ENCODE assay signal across 8 cellular contexts in genomic region chr19:52691215-52691610, GRCh38. TPM values are rescaled to one million over a fixed set of nuclear protein-coding genes. Genes with fewer than 3 reads are reported as not detected.
A peak's percentile ranks its signal among the peaks of the same experiment; 100 is the strongest.
DNase-seq lines count a peak whose midpoint lies in the region; ATAC-seq and TF ChIP-seq lines count a peak whose summit lies in the region.

No MANE protein-coding gene starts in this region.

- 40% methylated on average over 15 of the region's 15 CpGs for WGBS in urinary bladder

- TF ChIP-seq CTCF in breast epithelium (IDR thresholded peaks at IDR 0.05), result no peak

- H3K4me1 ChIP-seq in breast epithelium, result no peaks in the 10 kb centered on the region
- no peaks in the 10 kb centered on the region for H3K4me1 ChIP-seq in mucosa of stomach (ENCODE audit: control insufficient read depth, insufficient read depth, low read length)
- no peaks in the 10 kb centered on the region for H3K4me1 ChIP-seq in urinary bladder (ENCODE audit: insufficient read depth)

- H3K9me3 ChIP-seq in breast epithelium (no peaks in the 10 kb centered on the region), mucosa of stomach (ENCODE audit: control insufficient read depth, low read length) (no peaks in the 10 kb centered on the region)

- TF ChIP-seq POLR2A in breast epithelium (IDR thresholded peaks at IDR 0.05), result no peak

- peak overlapping the region; percentile 69 for H3K9ac ChIP-seq in mucosa of stomach (ENCODE audit: low read length)

- H3K27ac ChIP-seq in breast epithelium (peak overlapping the region; percentile 96), urinary bladder (ENCODE audit: low read depth) (peak overlapping the region; percentile 85)

- peaks cover 2% of the 10 kb centered on the region for H3K36me3 Mint-ChIP-seq in activated naive CD4-positive, alpha-beta T cell treated with anti-CD3 and anti-CD28 coated beads, Interleukin-2, amount 50 U/mL, for 24 hours

- intact Hi-C loops in breast epithelium (cut with DNase I; ENCODE audit: low total_unique reads), result no loop called here

- H3K27me3 Mint-ChIP-seq in activated naive CD4-positive, alpha-beta T cell treated with anti-CD3 and anti-CD28 coated beads, Interleukin-2, amount 50 U/mL, for 24 hours, result no peaks in the 10 kb centered on the region

- DNase-seq in activated naive CD4-positive, alpha-beta T cell treated with anti-CD3 and anti-CD28 coated beads, Interleukin-2, amount 50 U/mL, for 16 hours, result no peak
- DNase-seq in breast epithelium (ENCODE audit: low spot score in 2 of 2), result no peak

- ATAC-seq in HG03439 (IDR thresholded peaks at IDR 0.05; ENCODE audit: unreplicated experiment) (no peak), GM18861 (IDR thresholded peaks at IDR 0.05; ENCODE audit: unreplicated experiment) (no peak), GM18907 (IDR thresholded peaks at IDR 0.05; ENCODE audit: unreplicated experiment) (no peak)

- H3K9me3 Mint-ChIP-seq in activated naive CD4-positive, alpha-beta T cell treated with anti-CD3 and anti-CD28 coated beads, Interleukin-2, amount 50 U/mL, for 24 hours, result no peaks in the 10 kb centered on the region

- H3K27ac Mint-ChIP-seq in activated naive CD4-positive, alpha-beta T cell treated with anti-CD3 and anti-CD28 coated beads, Interleukin-2, amount 50 U/mL, for 24 hours, result peak overlapping the region; percentile 72

- H3K36me3 ChIP-seq in breast epithelium (no peaks in the 10 kb centered on the region), mucosa of stomach (ENCODE audit: control insufficient read depth, insufficient read depth, low read length) (no peaks in the 10 kb centered on the region), urinary bladder (ENCODE audit: insufficient read depth) (no peaks in the 10 kb centered on the region)

- peaks cover 36% of the 10 kb centered on the region for H3K4me1 Mint-ChIP-seq in activated naive CD4-positive, alpha-beta T cell treated with anti-CD3 and anti-CD28 coated beads, Interleukin-2, amount 50 U/mL, for 24 hours

- H3K4me3 ChIP-seq in breast epithelium, result peak overlapping the region; percentile 63 to 81 (median 65)
- peak overlapping the region; percentile 61 for H3K4me3 ChIP-seq in mucosa of stomach (ENCODE audit: low read length)
- no peak overlapping the region for H3K4me3 ChIP-seq in urinary bladder (ENCODE audit: low read depth, low read length)

- peak overlapping the region; percentile 92 for H3K4me3 Mint-ChIP-seq in activated naive CD4-positive, alpha-beta T cell treated with anti-CD3 and anti-CD28 coated beads, Interleukin-2, amount 50 U/mL, for 24 hours

- H3K27me3 ChIP-seq in breast epithelium, result no peaks in the 10 kb centered on the region
- no peaks in the 10 kb centered on the region for H3K27me3 ChIP-seq in mucosa of stomach (ENCODE audit: control insufficient read depth, insufficient read depth, low read length)

RNA-seq across cellular contexts. Expression of gene ZNF611, which starts 43.6 kb away (rescaled TPM):
- total RNA-seq in breast epithelium, result 10 to 100 TPM; 11.8 to 23.0 (median 16.7) TPM
- total RNA-seq in urinary bladder, result 22.3 TPM
- polyA plus RNA-seq in urinary bladder, result 6.6 TPM

RNA-seq across cellular contexts. Expression of gene ZNF83, which starts 53.1 kb away (rescaled TPM):
- 100 to 1,000 TPM in 1 of 3 donors, 10 to 100 TPM in 2; 61.0 to 120 (median 71.8) TPM for total RNA-seq in breast epithelium
- 132 TPM for total RNA-seq in urinary bladder
- 28.2 TPM for polyA plus RNA-seq in urinary bladder
